8 cellular contexts compared by ENCODE assay signal in genomic region chr2:171416009-171416926, GRCh38. TPM values are rescaled to one million over a fixed set of nuclear protein-coding genes. Genes with fewer than 3 reads are reported as not detected.
DNase-seq lines count a peak whose midpoint lies in the region; ATAC-seq and TF ChIP-seq lines count a peak whose summit lies in the region.

No MANE protein-coding gene starts in this region.

- peak; percentile 94 for TF ChIP-seq RAD21 in SK-N-SH (IDR thresholded peaks at IDR 0.05; ENCODE audit: low read length)

- H3K9ac ChIP-seq in SK-N-SH (no peak overlapping the region), trophoblast cell (ENCODE audit: low read length) (peak overlapping the region; percentile 47)

- H3K4me2 ChIP-seq in SK-N-SH (peak overlapping the region; percentile 49; the same call in 1 of the 2 replicates), trophoblast cell (ENCODE audit: low read length) (no peak overlapping the region)

- H3K27ac ChIP-seq in SK-N-SH (ENCODE audit: low read depth in 2 of 2, low read length in 1 of 2): peak overlapping the region; percentile 56 to 82
- H3K27ac ChIP-seq in trophoblast cell (ENCODE audit: low read depth, low read length): no peak overlapping the region
- H3K27ac ChIP-seq in upper lobe of left lung: no peak overlapping the region

- ATAC-seq in HG02571 (IDR thresholded peaks at IDR 0.05; ENCODE audit: unreplicated experiment): peak; percentile 84
- ATAC-seq in upper lobe of left lung (ENCODE audit: low FRiP score in 2 of 2): peak; percentile 94 to 97

- H3K4me1 ChIP-seq in SK-N-SH (ENCODE audit: control insufficient read depth in 1 of 2, insufficient read depth in 2 of 2, low read depth in 1 of 2, low read length in 1 of 2) (peaks cover 0 to 17% of the 10 kb centered on the region in 2 experiments; a peak in 2 of 4 replicates), trophoblast cell (ENCODE audit: control insufficient read depth in 1 of 2, insufficient read depth in 2 of 2, low read length in 2 of 2) (no peaks in the 10 kb centered on the region), upper lobe of left lung (peaks cover 0 to 5% (median 0%) of the 10 kb centered on the region in 4 donors)

- 26% methylated on average over 7 of the region's 7 CpGs for WGBS in SK-N-SH (ENCODE audit: low lambda C conversion rate)
- no CpG with 5 or more reads among the region's 7 CpGs for WGBS in trophoblast cell (ENCODE audit: extremely low coverage, insufficient coverage, insufficient read length)
- WGBS in upper lobe of left lung, 2 donors: 33 to 34% methylated on average over 7 of the region's 7 CpGs

- H3K9me3 ChIP-seq in SK-N-SH: no peaks in the 10 kb centered on the region
- H3K9me3 ChIP-seq in trophoblast cell (ENCODE audit: insufficient read depth, low read depth, low read length): no peaks in the 10 kb centered on the region
- H3K9me3 ChIP-seq in upper lobe of left lung: no peaks in the 10 kb centered on the region

- H3K36me3 ChIP-seq in SK-N-SH (replicated peaks in 1 of 2; ENCODE audit: control insufficient read depth in 1 of 2, insufficient read depth in 2 of 2, low read length in 1 of 2) (no peaks in the 10 kb centered on the region), trophoblast cell (ENCODE audit: control insufficient read depth in 1 of 2, insufficient read depth in 2 of 2, low read length in 2 of 2) (no peaks in the 10 kb centered on the region), upper lobe of left lung (no peaks in the 10 kb centered on the region)

- H3K79me2 ChIP-seq in SK-N-SH (ENCODE audit: insufficient read depth) (peaks cover 8% of the 10 kb centered on the region), trophoblast cell (ENCODE audit: control insufficient read depth, insufficient read depth, low read length, poor library complexity) (no peaks in the 10 kb centered on the region)

- H2BK5ac ChIP-seq in trophoblast cell (ENCODE audit: low read depth, low read length, poor library complexity): no peak overlapping the region

- peaks cover 7% of the 10 kb centered on the region for H3F3A ChIP-seq in SK-N-SH (replicated peaks; ENCODE audit: insufficient read depth)

- no peaks in the 10 kb centered on the region for H3K9me2 ChIP-seq in SK-N-SH

- no peak overlapping the region for H2BK12ac ChIP-seq in trophoblast cell (ENCODE audit: low read length)

- no peak overlapping the region for H3K4ac ChIP-seq in trophoblast cell (ENCODE audit: low read depth, low read length)

- no peaks in the 10 kb centered on the region for H4K20me1 ChIP-seq in SK-N-SH (ENCODE audit: insufficient read depth)

- H3K27me3 ChIP-seq in SK-N-SH (ENCODE audit: insufficient read depth): no peaks in the 10 kb centered on the region
- no peaks in the 10 kb centered on the region for H3K27me3 ChIP-seq in trophoblast cell (ENCODE audit: insufficient read depth, low read length)
- H3K27me3 ChIP-seq in upper lobe of left lung: no peaks in the 10 kb centered on the region

- peak; percentile 90 for TF ChIP-seq CTCF in GM12865 (IDR thresholded peaks at IDR 0.05; ENCODE audit: insufficient read depth, low read depth, low read length, missing control alignments)
- peak; percentile 91 for TF ChIP-seq CTCF in SK-N-SH (IDR thresholded peaks at IDR 0.05)
- peak; percentile 51 to 76 (median 68) for TF ChIP-seq CTCF in upper lobe of left lung (IDR thresholded peaks at IDR 0.05)

- H4K8ac ChIP-seq in trophoblast cell (ENCODE audit: low read depth, low read length): no peak overlapping the region

- H3K18ac ChIP-seq in trophoblast cell (ENCODE audit: low read length): no peak overlapping the region

- TF ChIP-seq POLR2A in upper lobe of left lung (IDR thresholded peaks at IDR 0.05): no peak

- H4K12ac ChIP-seq in trophoblast cell (ENCODE audit: low read depth, low read length): no peak overlapping the region

- H4K91ac ChIP-seq in trophoblast cell (ENCODE audit: low read depth, low read length): no peak overlapping the region

- H2AK5ac ChIP-seq in trophoblast cell (ENCODE audit: low read length): no peak overlapping the region

- H3K79me1 ChIP-seq in trophoblast cell (ENCODE audit: low read length): no peaks in the 10 kb centered on the region

- H3K4me3 ChIP-seq in GM12865 (ENCODE audit: low read depth, low read length) (peak overlapping the region; percentile 28), SK-N-SH (ENCODE audit: low read depth in 2 of 2, low read length in 1 of 2) (peak overlapping the region; percentile 17 to 42; a peak in 3 of 4 replicates), trophoblast cell (ENCODE audit: low read depth, low read length) (no peak overlapping the region), upper lobe of left lung (no peak overlapping the region)

- peak overlapping the region; percentile 83 for H2AFZ ChIP-seq in SK-N-SH (ENCODE audit: low read depth)
- H2AFZ ChIP-seq in trophoblast cell (ENCODE audit: insufficient read depth, low read length, poor library complexity): no peak overlapping the region

- no peak overlapping the region for H3K23ac ChIP-seq in trophoblast cell (ENCODE audit: low read length)

- no peak for TF ChIP-seq EP300 in SK-N-SH (IDR thresholded peaks at IDR 0.05; ENCODE audit: borderline replicate concordance in 1 of 2, low read depth in 1 of 2, low read length in 1 of 2)
- no peak for TF ChIP-seq EP300 in upper lobe of left lung (IDR thresholded peaks at IDR 0.05)

- no peak overlapping the region for H2BK120ac ChIP-seq in trophoblast cell (ENCODE audit: insufficient read depth, low read length, poor library complexity)

- POLR2A ChIA-PET in SK-N-SH (lab: Yijun Ruan, JAX): interaction anchor here (0.9 to 1.4 kb wide), 5 partner anchors 15 to 487 kb away, joined by 4 to 9 read pairs (median 5); partner anchors contain the start of genes GORASP2 and TLK1

- CTCF ChIA-PET in SK-N-SH (lab: Yijun Ruan, JAX): interaction anchor here (0.6 to 4.6 kb wide), 43 partner anchors 9 to 601 kb away, joined by 3 to 70 read pairs (median 4); partner anchors contain the start of genes CYBRD1, DCAF17, GORASP2 and METTL8

- peak; percentile 97 for DNase-seq in GM12865 (ENCODE audit: low read depth)
- DNase-seq in NAMALWA (ENCODE audit: low spot score): peak; percentile 95
- peak; percentile 74 for DNase-seq in SK-N-SH
- DNase-seq in activated naive CD4-positive, alpha-beta T cell treated with anti-CD3 and anti-CD28 coated beads, Interleukin-2, amount 50 U/mL, for 16 hours: peak; percentile 87
- peak; percentile 97 for DNase-seq in glomerular visceral epithelial cell (ENCODE audit: extremely low spot score)
- DNase-seq in trophoblast cell: peak; percentile 77 to 91
- peak in 1 of 2 donors; percentile 89 for DNase-seq in upper lobe of left lung

- H3K14ac ChIP-seq in trophoblast cell (ENCODE audit: low read length): no peak overlapping the region

TF ChIP-seq in SK-N-SH, 30 proteins besides CTCF, POLR2A, EP300 and RAD21 (continues in another document):
- no peak for TF ChIP-seq ELF1 (IDR thresholded peaks at IDR 0.05)
- TF ChIP-seq MEF2A (IDR thresholded peaks at IDR 0.05; ENCODE audit: borderline replicate concordance, low read depth): no peak
- peak; percentile 17; the same call in 1 of the 2 replicates for TF ChIP-seq RFX5 (IDR thresholded peaks at IDR 0.05; ENCODE audit: low read length)
- TF ChIP-seq CHD2 (IDR thresholded peaks at IDR 0.05; ENCODE audit: low read length, partially characterized antibody): peak; percentile 10
- peak; percentile 66; the same call in 1 of the 2 replicates for TF ChIP-seq PBX3 (IDR thresholded peaks at IDR 0.05)
- no peak for TF ChIP-seq REST (IDR thresholded peaks at IDR 0.05; ENCODE audit: low read depth, low read length)
- TF ChIP-seq TCF12 (IDR thresholded peaks at IDR 0.05): peak; percentile 73
- peak; percentile 96 for TF ChIP-seq SMC3 (IDR thresholded peaks at IDR 0.05; ENCODE audit: low read depth, low read length)

RNA-seq across cellular contexts. Expression of gene METTL8, which starts 17.5 kb away (rescaled TPM):
- polyA plus RNA-seq in SK-N-SH (2012; rRNA removed): 5.1 and 6.2 TPM in 2 replicates
- polyA plus RNA-seq in SK-N-SH (2012; cell fraction: cytosol; rRNA removed): 9.5 and 13.4 TPM in 2 replicates
- 8.5 and 8.8 TPM in 2 replicates for polyA plus RNA-seq in SK-N-SH (2012; cell fraction: nucleus; rRNA removed)
- 13.5 and 16.8 TPM in 2 replicates for polyA plus RNA-seq in trophoblast cell (2013)
- 10 to 100 TPM in 5 of 6 donors, 1 to 10 TPM in 1; 6.1 to 15.4 (median 13.0) TPM for total RNA-seq in upper lobe of left lung

RNA-seq across cellular contexts. Expression of gene DCAF17, which starts 17.8 kb away (rescaled TPM):
- polyA plus RNA-seq in SK-N-SH (2012; rRNA removed): 4.9 and 7.5 TPM in 2 replicates
- polyA plus RNA-seq in SK-N-SH (2012; cell fraction: cytosol; rRNA removed): 7.3 and 7.5 TPM in 2 replicates
- 7.0 and 14.3 TPM in 2 replicates for polyA plus RNA-seq in SK-N-SH (2012; cell fraction: nucleus; rRNA removed)
- polyA plus RNA-seq in trophoblast cell (2013): 9.6 and 10.0 TPM in 2 replicates
- total RNA-seq in upper lobe of left lung: 10 to 100 TPM in 4 of 6 donors, 1 to 10 TPM in 2; 6.2 to 24.7 (median 11.9) TPM

Comparison
In these comparisons a context has a peak if more than half of its experiments do, and no peak if none do; other contexts are left out.
1. H3K4me3 ChIP-seq: peak in GM12865 (single experiment) and SK-N-SH (2 of 2); none in trophoblast cell (single experiment) and upper lobe of left lung (0 of 4).
2. H3K27ac ChIP-seq: peak in SK-N-SH (2 of 2); none in trophoblast cell (single experiment) and upper lobe of left lung (0 of 4).
3. Peak in every context shown above with its lines, with median percentiles within 50 percentile points of each other: CTCF ChIP-seq.